27 cellular contexts compared by ENCODE assay signal in the genomic region with DNA sequence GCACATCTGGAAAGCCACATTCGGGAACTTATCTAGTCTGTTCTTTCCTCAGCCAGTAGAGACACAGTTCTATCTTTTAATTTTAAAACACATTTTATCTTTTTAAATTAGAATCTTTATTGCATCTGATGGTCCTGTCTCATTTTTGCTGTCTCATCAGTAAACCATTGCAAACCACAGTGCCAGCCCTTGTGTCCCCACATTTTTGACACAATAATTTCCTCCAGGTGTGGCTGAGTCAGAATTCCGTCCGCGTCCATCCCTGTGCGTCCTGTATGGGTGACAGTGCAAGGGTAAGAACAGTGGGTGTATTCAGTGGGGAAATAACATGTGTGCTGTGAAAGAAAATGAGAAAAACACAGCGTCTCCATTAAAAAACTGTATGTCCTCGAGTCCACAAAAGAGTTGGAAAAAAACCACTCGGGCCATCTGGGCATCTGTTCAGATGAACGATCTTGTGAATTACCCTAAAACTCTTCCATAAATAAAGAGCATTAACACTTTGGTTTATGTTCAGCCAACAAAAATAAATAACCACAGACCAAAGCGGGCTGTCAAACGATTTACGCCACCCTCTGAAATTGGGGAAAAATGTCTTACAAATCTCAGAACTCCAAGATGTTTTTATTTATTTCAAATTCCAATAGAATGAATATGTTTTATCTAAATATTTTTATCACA.
"Had no signal": no experiment of that assay in that cellular context is flagged by ENCODE, and none has a peak within 500 bp of the region (broad histone marks: within the 10 kb centered on the region; RNA-seq: fewer than 3 reads in every experiment).

No MANE protein-coding gene starts in this region.

- H3K9ac ChIP-seq: neural progenitor cell had no signal

- ATAC-seq: activated CD8-positive, alpha-beta T cell treated with anti-CD3 and anti-CD28 coated beads for 36 hours; activated naive CD8-positive, alpha-beta T cell treated with anti-CD3 and anti-CD28 coated beads, Interleukin-2, amount 50 U/mL, for 24 hours; activated T-cell treated with anti-CD3 and anti-CD28 coated beads, Interleukin-2, amount 50 U/mL, for 4 hours; activated T-helper 17 cell treated with anti-CD3 and anti-CD28 coated beads, Interleukin-2, amount 50 U/mL, for 72 hours; effector memory CD8-positive, alpha-beta T cell; heart right ventricle; left lung; lower lobe of right lung; natural killer cell; stimulated activated naive CD8-positive, alpha-beta T cell treated with anti-CD3 and anti-CD28 coated beads, Interleukin-15, Interleukin-2, amounts not matched to agents 100 U/mL and 50 U/mL, for 24 hours had no signal

- H3K9me3 ChIP-seq: colonic mucosa, left lung, lower lobe of right lung, right atrium auricular region, thoracic aorta had no signal

- H3K27me3 ChIP-seq: colonic mucosa, dorsolateral prefrontal cortex, heart right ventricle, left lung, neural progenitor cell, right atrium auricular region had no signal

- H3K4me1 ChIP-seq: colonic mucosa, left lung, lower lobe of right lung, neural progenitor cell, right atrium auricular region had no signal

- H3K36me3 ChIP-seq: colonic mucosa had no signal

- H3K4me2 ChIP-seq: neural progenitor cell had no signal

- H3K27ac ChIP-seq: colonic mucosa, heart right ventricle, left lung, lower lobe of right lung, neural progenitor cell, right atrium auricular region, thoracic aorta had no signal

- DNase-seq: activated CD4-positive, alpha-beta T cell treated with anti-CD3 and anti-CD28 coated beads, Interleukin-2, amount 10 ng/mL, durations not matched to agents 24 days and 14 days; activated CD4-positive, CD25-positive, alpha-beta regulatory T cell treated with anti-CD3 and anti-CD28 coated beads, Interleukin-2, amount 50 U/mL, for 72 hours; activated CD8-positive, alpha-beta T cell treated with anti-CD3 and anti-CD28 coated beads for 36 hours; activated naive CD8-positive, alpha-beta T cell treated with anti-CD3 and anti-CD28 coated beads, Interleukin-2, amount 50 U/mL, for 24 hours; activated T-cell treated with anti-CD3 and anti-CD28 coated beads, Interleukin-2, amount 50 U/mL, for 4 hours; amygdala; colonic mucosa; dorsolateral prefrontal cortex; effector memory CD8-positive, alpha-beta T cell; erythroblast; foreskin melanocyte; heart right ventricle; kidney glomerular epithelial cell; left lung; lower lobe of right lung; mesenchymal stem cell; natural killer cell; occipital lobe; stimulated activated CD4-positive, alpha-beta T cell treated with anti-CD3 and anti-CD28 coated beads, Interleukin-2, amount 100 ng/mL, for 48 hours; stimulated activated naive CD8-positive, alpha-beta T cell treated with anti-CD3 and anti-CD28 coated beads, Interleukin-15, Interleukin-2, amounts not matched to agents 100 U/mL and 50 U/mL, for 24 hours; SW 1271; T-helper 9 cell; trophoblast cell had no signal

- H2AFZ ChIP-seq: neural progenitor cell had no signal

- H3K4me3 ChIP-seq: colonic mucosa, dorsolateral prefrontal cortex, heart right ventricle, left lung, lower lobe of right lung, neural progenitor cell, right atrium auricular region, thoracic aorta had no signal
